8 cellular contexts compared by ENCODE assay signal in genomic region chr2:27322766-27323591, GRCh38. TPM values are rescaled to one million over a fixed set of nuclear protein-coding genes. Genes with fewer than 3 reads are reported as not detected.
DNase-seq lines count a peak whose midpoint lies in the region; ATAC-seq, FAIRE-seq and TF ChIP-seq lines count a peak whose summit lies in the region.

Gene MPV17 (minus strand): TSS chr2:27323097. CDS start chr2:27322517, 580 bp downstream.

- TF ChIP-seq CTCF in astrocyte (IDR thresholded peaks at IDR 0.05; ENCODE audit: insufficient read depth, low read depth, low read length), result no peak
- no peak for TF ChIP-seq CTCF in vagina (IDR thresholded peaks at IDR 0.05)

- TF ChIP-seq POLR2A in GM18505 (IDR thresholded peaks at IDR 0.05; ENCODE audit: borderline replicate concordance, extremely low read depth, insufficient read depth, insufficient read length) (peak; percentile 94), vagina (IDR thresholded peaks at IDR 0.05) (peak in 1 of 2 donors; percentile 77)

- peaks cover 16% of the 10 kb centered on the region for H3K79me2 ChIP-seq in astrocyte (ENCODE audit: insufficient read depth, low read length)

- no peaks in the 10 kb centered on the region for H3K27me3 Mint-ChIP-seq in astrocyte (ENCODE audit: low read depth, unreplicated experiment)

- FAIRE-seq in astrocyte (lab: Jason Lieb, UNC), result no peak

- H3K27me3 ChIP-seq in astrocyte (ENCODE audit: insufficient read depth, low read length) (no peaks in the 10 kb centered on the region), rectal smooth muscle tissue (ENCODE audit: control insufficient read depth, insufficient read depth, low read length) (no peaks in the 10 kb centered on the region), vagina (no peaks in the 10 kb centered on the region)

- H3K4me1 ChIP-seq in astrocyte (ENCODE audit: insufficient read depth, low read length), result peaks cover 26% of the 10 kb centered on the region
- H3K4me1 ChIP-seq in rectal smooth muscle tissue (ENCODE audit: control insufficient read depth, insufficient read depth, low read length), result peaks cover 10% of the 10 kb centered on the region
- H3K4me1 ChIP-seq in vagina, result peaks cover 28% of the 10 kb centered on the region

- peak within 1 kb of the TSS; percentile 92 for H3K4me3 Mint-ChIP-seq in astrocyte (ENCODE audit: unreplicated experiment)

- peak within 1 kb of the TSS; percentile 97 for H3K4me2 ChIP-seq in astrocyte (ENCODE audit: low read length)

- H3K4me1 Mint-ChIP-seq in astrocyte (ENCODE audit: low read depth, unreplicated experiment), result peaks cover 16% of the 10 kb centered on the region

- no peaks in the 10 kb centered on the region for H3K9me3 Mint-ChIP-seq in astrocyte (ENCODE audit: unreplicated experiment)

- H3K9ac ChIP-seq in astrocyte (ENCODE audit: low read length) (peak within 1 kb of the TSS; percentile 99), rectal smooth muscle tissue (ENCODE audit: low read length) (peak within 1 kb of the TSS; percentile 97)

- H4K20me1 ChIP-seq in astrocyte (ENCODE audit: insufficient read depth, low read length), result peaks cover 4% of the 10 kb centered on the region

- peak within 1 kb of the TSS; percentile 76 for H2AFZ ChIP-seq in astrocyte (ENCODE audit: low read depth, low read length)

- H3K27ac Mint-ChIP-seq in astrocyte (ENCODE audit: unreplicated experiment), result peak within 1 kb of the TSS; percentile 98

- ATAC-seq in GM18505 (IDR thresholded peaks at IDR 0.05; ENCODE audit: unreplicated experiment) (peak; percentile 84), HG02970 (IDR thresholded peaks at IDR 0.05; ENCODE audit: low FRiP score, unreplicated experiment) (peak; percentile 86)

- H3K36me3 Mint-ChIP-seq in astrocyte (ENCODE audit: low read depth, unreplicated experiment), result peaks cover 12% of the 10 kb centered on the region

- H3K27ac ChIP-seq in astrocyte (ENCODE audit: low read depth, low read length) (peak within 1 kb of the TSS; percentile 96), rectal smooth muscle tissue (ENCODE audit: low read depth, low read length) (peak within 1 kb of the TSS; percentile 95), vagina (peak within 1 kb of the TSS; percentile 93)

- H3K36me3 ChIP-seq in astrocyte (ENCODE audit: insufficient read depth, low read length) (peaks cover 12% of the 10 kb centered on the region), rectal smooth muscle tissue (ENCODE audit: control insufficient read depth, insufficient read depth, low read length) (peaks cover 3% of the 10 kb centered on the region), vagina (peaks cover 0 to 19% of the 10 kb centered on the region in 2 donors)

- no peaks in the 10 kb centered on the region for H3K9me3 ChIP-seq in astrocyte (ENCODE audit: insufficient read depth, low read depth, low read length)
- no peaks in the 10 kb centered on the region for H3K9me3 ChIP-seq in vagina

- intact Hi-C loops in vagina (cut with DNase I), result no loop called here

- peak within 1 kb of the TSS; percentile 94 for H3K4me3 ChIP-seq in astrocyte (ENCODE audit: insufficient read depth, low read depth, low read length)
- H3K4me3 ChIP-seq in rectal smooth muscle tissue (ENCODE audit: low read length), result peak within 1 kb of the TSS; percentile 96
- peak within 1 kb of the TSS; percentile 70 to 90 for H3K4me3 ChIP-seq in vagina

- DNase-seq in NCI-H2029 treated with DMSO at 0.1 percent for 48 hours (lab: John Stamatoyannopoulos, UW) (peak; percentile 43), T-helper 22 cell (ENCODE audit: low read depth) (peak; percentile 75), astrocyte (ENCODE audit: low read depth) (peak; percentile 88), hepatic stellate cell (ENCODE audit: low spot score) (peak; percentile 97), vagina (ENCODE audit: extremely low spot score in 2 of 2) (peak in 1 of 2 donors; percentile 93)

RNA-seq across cellular contexts. Expression of gene MPV17, which starts in this region (rescaled TPM):
- total RNA-seq in astrocyte, result 54.0 and 55.7 TPM in 2 replicates
- total RNA-seq in vagina, result 55.7 TPM
